ENCODE assay signal across 16 cellular contexts in the genomic region with DNA sequence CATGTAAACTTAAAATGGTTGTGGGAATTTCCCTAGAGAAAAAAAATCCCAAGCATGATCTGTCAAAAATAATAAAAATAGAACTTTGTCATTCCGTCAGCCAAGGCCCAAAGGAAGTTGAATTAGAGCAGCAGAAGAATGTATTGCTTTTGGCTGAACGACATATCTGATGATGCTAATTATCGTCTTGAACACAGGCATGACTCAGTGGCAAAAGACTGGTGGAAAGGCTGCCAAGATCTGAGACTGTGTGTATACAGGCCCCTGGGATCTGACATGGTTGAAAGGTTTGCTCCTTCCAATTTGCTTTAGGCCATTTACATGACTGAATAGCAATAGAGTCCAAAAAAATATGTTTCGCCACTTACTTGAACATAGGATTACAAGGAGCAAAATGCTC.
DNase-seq lines count a peak whose midpoint lies in the region; ATAC-seq and TF ChIP-seq lines count a peak whose summit lies in the region.
"Had no signal": no experiment of that assay in that cellular context is flagged by ENCODE, and none has a peak within 500 bp of the region (broad histone marks: within the 10 kb centered on the region; RNA-seq: fewer than 3 reads in every experiment).

No MANE protein-coding gene starts in this region.

- H4K20me1 ChIP-seq in OCI-LY7 (ENCODE audit: insufficient read depth, low read length) = no peaks in the 10 kb centered on the region

- no TSS peak for BruUV-seq in OCI-LY7 (replicated peaks; lab: Mats Ljungman, UMichigan)

- ATAC-seq in activated CD8-positive, alpha-beta T cell treated with anti-CD3 and anti-CD28 coated beads, Interleukin-2, amount 10 ng/mL, durations not matched to agents 7 days and 5 days = no peak
- no peak for ATAC-seq in activated T-cell treated with anti-CD3 and anti-CD28 coated beads, Interleukin-2, amount 50 U/mL, for 4 hours

- no peak for TF ChIP-seq CTCF in RWPE1 (conservative IDR thresholded peaks at IDR 0.05; ENCODE audit: low read depth)
- no peak for TF ChIP-seq CTCF in OCI-LY7 (conservative IDR thresholded peaks at IDR 0.05; ENCODE audit: low read length)

- no peak overlapping the region for H3K4me2 ChIP-seq in OCI-LY7 (ENCODE audit: low read length)

- no peak overlapping the region for H3K4me3 ChIP-seq in OCI-LY7 (ENCODE audit: low read depth, low read length, poor library complexity, severe bottlenecking)
- H3K4me3 ChIP-seq: SK-N-MC had no signal

- H3K9me3 ChIP-seq in OCI-LY7 (ENCODE audit: low read length) = no peaks in the 10 kb centered on the region

- H3K79me2 ChIP-seq in OCI-LY7 (ENCODE audit: insufficient read depth, low read depth, low read length) = no peaks in the 10 kb centered on the region
- H3K79me2 ChIP-seq: parathyroid adenoma had no signal

- H3K4me1 ChIP-seq in OCI-LY7 (ENCODE audit: insufficient read depth, low read length, poor library complexity, severe bottlenecking) = no peaks in the 10 kb centered on the region
- H3K4me1 ChIP-seq: parathyroid adenoma had no signal

- H2AFZ ChIP-seq in OCI-LY7 (ENCODE audit: low read length) = no peak overlapping the region
- H2AFZ ChIP-seq: parathyroid adenoma had no signal

- H3K4me1 Mint-ChIP-seq in activated CD8-positive, alpha-beta T cell treated with anti-CD3 and anti-CD28 coated beads, Interleukin-2, amount 10 ng/mL, durations not matched to agents 7 days and 5 days (ENCODE audit: low read depth) = no peaks in the 10 kb centered on the region
- H3K4me1 Mint-ChIP-seq in activated T-cell treated with anti-CD3 and anti-CD28 coated beads, Interleukin-2, amount 50 U/mL, for 4 hours (ENCODE audit: low read depth) = no peaks in the 10 kb centered on the region

- H3K27ac ChIP-seq in RWPE1 (no peak overlapping the region), OCI-LY7 (ENCODE audit: low read depth, low read length, poor library complexity, severe bottlenecking) (no peak overlapping the region)
- H3K27ac ChIP-seq: parathyroid adenoma, SK-N-MC had no signal

- H3K9me3 Mint-ChIP-seq in activated CD8-positive, alpha-beta T cell treated with anti-CD3 and anti-CD28 coated beads, Interleukin-2, amount 10 ng/mL, durations not matched to agents 7 days and 5 days (ENCODE audit: insufficient read depth) = no peaks in the 10 kb centered on the region
- H3K9me3 Mint-ChIP-seq in activated T-cell treated with anti-CD3 and anti-CD28 coated beads, Interleukin-2, amount 50 U/mL, for 4 hours = peaks cover 9% of the 10 kb centered on the region

- no peaks in the 10 kb centered on the region for H3K9me2 ChIP-seq in OCI-LY7 (ENCODE audit: insufficient read depth, low read length)

- POLR2A ChIA-PET in RWPE1 (lab: Yijun Ruan, JAX; ENCODE audit: low non-redundant PET) (no interaction called here), OCI-LY7 (lab: Charles Lee) (interaction anchor here (0.9 to 1.1 kb wide), 2 partner anchors 29 to 272 kb away, joined by 3 read pairs; no protein-coding TSS in a partner anchor)
- POLR2A ChIA-PET in activated CD8-positive, alpha-beta T cell treated with anti-CD3 and anti-CD28 coated beads, Interleukin-2, amount 10 ng/mL, durations not matched to agents 7 days and 5 days (lab: Charles Lee) = no interaction called here

- H3K36me3 Mint-ChIP-seq in activated CD8-positive, alpha-beta T cell treated with anti-CD3 and anti-CD28 coated beads, Interleukin-2, amount 10 ng/mL, durations not matched to agents 7 days and 5 days (ENCODE audit: low read depth) = no peaks in the 10 kb centered on the region
- no peaks in the 10 kb centered on the region for H3K36me3 Mint-ChIP-seq in activated T-cell treated with anti-CD3 and anti-CD28 coated beads, Interleukin-2, amount 50 U/mL, for 4 hours (ENCODE audit: insufficient read depth)

- H3K27ac Mint-ChIP-seq in activated CD8-positive, alpha-beta T cell treated with anti-CD3 and anti-CD28 coated beads, Interleukin-2, amount 10 ng/mL, durations not matched to agents 7 days and 5 days = no peak overlapping the region

- CTCF ChIA-PET in RWPE1 (lab: Yijun Ruan, JAX) (no interaction called here), OCI-LY7 (lab: Charles Lee; ENCODE audit: unreplicated experiment) (no interaction called here)
- CTCF ChIA-PET in activated CD8-positive, alpha-beta T cell treated with anti-CD3 and anti-CD28 coated beads, Interleukin-2, amount 10 ng/mL, durations not matched to agents 7 days and 5 days (lab: Charles Lee) = no interaction called here

- H3K36me3 ChIP-seq in OCI-LY7 (ENCODE audit: insufficient read depth, low read length) = no peaks in the 10 kb centered on the region

- intact Hi-C loops in OCI-LY7 (cut with micrococcal nuclease; ENCODE audit: unreplicated experiment) = no loop called here

- DNase-seq in EL = peak; percentile 67
- peak; percentile 44 for DNase-seq in RWPE1 (ENCODE audit: low spot score)
- peak; percentile 17 for DNase-seq in epidermal melanocyte (ENCODE audit: insufficient read length, low spot score)
- DNase-seq in non-pigmented ciliary epithelial cell (ENCODE audit: low read depth) = peak; percentile 60
- no peak for DNase-seq in activated CD8-positive, alpha-beta T cell treated with anti-CD3 and anti-CD28 coated beads, Interleukin-2, amount 10 ng/mL, durations not matched to agents 7 days and 5 days
- DNase-seq in GDM1 (lab: John Stamatoyannopoulos, UW) = no peak
- no peak for DNase-seq in OCI-LY7 (ENCODE audit: low spot score)
- no peak for DNase-seq in activated T-cell treated with anti-CD3 and anti-CD28 coated beads, Interleukin-2, amount 50 U/mL, for 4 hours
- DNase-seq: activated CD4-positive, CD25-positive, alpha-beta regulatory T cell; DMS 273 treated with DMSO at 0.1 percent for 48 hours; effector memory CD4-positive, alpha-beta T cell; hippocampal formation; NCI-H1436 treated with DMSO at 0.1 percent for 48 hours; stimulated activated CD4-positive, alpha-beta T cell treated with anti-CD3 and anti-CD28 coated beads, Interleukin-1b, Interleukin-23, amount 100 ng/mL, for 48 hours had no signal

- no peaks in the 10 kb centered on the region for H3K27me3 Mint-ChIP-seq in activated CD8-positive, alpha-beta T cell treated with anti-CD3 and anti-CD28 coated beads, Interleukin-2, amount 10 ng/mL, durations not matched to agents 7 days and 5 days (ENCODE audit: low read depth)
- no peaks in the 10 kb centered on the region for H3K27me3 Mint-ChIP-seq in activated T-cell treated with anti-CD3 and anti-CD28 coated beads, Interleukin-2, amount 50 U/mL, for 4 hours (ENCODE audit: low read depth)

- H3K4me3 Mint-ChIP-seq in activated CD8-positive, alpha-beta T cell treated with anti-CD3 and anti-CD28 coated beads, Interleukin-2, amount 10 ng/mL, durations not matched to agents 7 days and 5 days = no peak overlapping the region
- H3K4me3 Mint-ChIP-seq in activated T-cell treated with anti-CD3 and anti-CD28 coated beads, Interleukin-2, amount 50 U/mL, for 4 hours = no peak overlapping the region

Comparison
In these comparisons a context has a peak if more than half of its experiments do, and no peak if none do; other contexts are left out.
1. DNase-seq: peak in EL (single experiment), RWPE1 (single experiment), epidermal melanocyte (single experiment) and non-pigmented ciliary epithelial cell (single experiment); none in activated CD8-positive, alpha-beta T cell treated with anti-CD3 and anti-CD28 coated beads, Interleukin-2, amount 10 ng/mL, durations not matched to agents 7 days and 5 days (single experiment), GDM1 (single experiment), OCI-LY7 (single experiment) and activated T-cell treated with anti-CD3 and anti-CD28 coated beads, Interleukin-2, amount 50 U/mL, for 4 hours (single experiment).